In genomic region chr1:26234644-26235384, GRCh38 we compare ENCODE assay signal across 8 cellular contexts. TPM values are rescaled to one million over a fixed set of nuclear protein-coding genes. Genes with fewer than 3 reads are reported as not detected.
DNase-seq lines count a peak whose midpoint lies in the region; ATAC-seq and TF ChIP-seq lines count a peak whose summit lies in the region.

No MANE protein-coding gene starts in this region.

- WGBS in liver: 4% methylated on average over 30 of the region's 30 CpGs

- TF ChIP-seq RAD21 in liver (IDR thresholded peaks at IDR 0.05): no peak

- H3K27ac ChIP-seq in caudate nucleus (ENCODE audit: low read depth, low read length) (peak overlapping the region; percentile 89), liver (ENCODE audit: low read depth in 1 of 2, low read length in 2 of 2) (peak overlapping the region; percentile 60 to 86), temporal lobe (ENCODE audit: low read depth, low read length) (peak overlapping the region; percentile 80)

- peak overlapping the region; percentile 55 to 79 for H3K9ac ChIP-seq in liver (ENCODE audit: low read depth in 1 of 2, low read length in 2 of 2)

- no peaks in the 10 kb centered on the region for H3K36me3 ChIP-seq in liver (ENCODE audit: control insufficient read depth in 4 of 4, insufficient read depth in 3 of 4, low read depth in 1 of 4, low read length in 3 of 4)

- no peak for TF ChIP-seq CTCF in liver (IDR thresholded peaks at IDR 0.05; ENCODE audit: low read depth, low read length, missing input control)
- no peak for TF ChIP-seq CTCF in omental fat pad (IDR thresholded peaks at IDR 0.05)

- peaks cover 0 to 17% (median 10%) of the 10 kb centered on the region in 4 donors for H3K4me1 ChIP-seq in liver (ENCODE audit: control insufficient read depth in 4 of 4, insufficient read depth in 4 of 4, low read length in 3 of 4)

- peak; percentile 2 for ATAC-seq in GM21737 (IDR thresholded peaks at IDR 0.05; ENCODE audit: unreplicated experiment)
- no peak for ATAC-seq in omental fat pad (ENCODE audit: low FRiP score)

- peak overlapping the region; percentile 58 to 82 (median 74) for H3K4me3 ChIP-seq in liver (ENCODE audit: low read depth in 1 of 3, low read length in 3 of 3)

- DNase-seq in DMS53 treated with DMSO at 0.1 percent for 48 hours (lab: John Stamatoyannopoulos, UW; ENCODE audit: unreplicated experiment): peak; percentile 15
- peak; percentile 67 for DNase-seq in OCI-M1 (lab: John Stamatoyannopoulos, UW)
- peak in 7 of 61 donors; percentile 6 to 54 (median 47) for DNase-seq in caudate nucleus (lab: John Stamatoyannopoulos, UW)
- no peak for DNase-seq in omental fat pad (ENCODE audit: low spot score)
- DNase-seq in retina: no peak

- no peaks in the 10 kb centered on the region for H3K27me3 ChIP-seq in liver (ENCODE audit: control insufficient read depth in 4 of 4, insufficient read depth in 4 of 4, low read length in 3 of 4)

- H3K9me3 ChIP-seq in liver (ENCODE audit: control insufficient read depth in 4 of 4, low read length in 3 of 4): no peaks in the 10 kb centered on the region

TF ChIP-seq in liver, 16 proteins besides CTCF, POLR2A, EP300 and RAD21:
- TF ChIP-seq GABPA (IDR thresholded peaks at IDR 0.05 in 1 of 2, conservative IDR thresholded peaks at IDR 0.05 in 1 of 2) (no peak), SP1 (IDR thresholded peaks at IDR 0.05) (no peak), RXRA (IDR thresholded peaks at IDR 0.05) (no peak), ATF3 (IDR thresholded peaks at IDR 0.05) (no peak), REST (IDR thresholded peaks at IDR 0.05) (no peak), YY1 (IDR thresholded peaks at IDR 0.05) (no peak), FOXA1 (IDR thresholded peaks at IDR 0.05) (no peak), NR2F2 (IDR thresholded peaks at IDR 0.05) (no peak)

RNA-seq across cellular contexts. Expression of gene CEP85, which starts 0.8 kb away (rescaled TPM):
- total RNA-seq in liver (10 to 100 TPM in 1 of 2 donors, 1 to 10 TPM in 1; 7.3 to 14.6 TPM), temporal lobe (11.3 TPM), omental fat pad (1 to 10 TPM; 4.3 to 6.1 (median 5.3) TPM)
- 1 to 10 TPM; 2.6 to 3.4 TPM for polyA plus RNA-seq in liver

RNA-seq across cellular contexts. Expression of gene CATSPER4, which starts 44.4 kb away (rescaled TPM):
- total RNA-seq in liver (not detected), temporal lobe (not detected), omental fat pad (not detected)
- polyA plus RNA-seq in liver: not detected

RNA-seq across cellular contexts. Expression of gene SH3BGRL3, which starts 45.1 kb away (rescaled TPM):
- 10 to 100 TPM in 1 of 2 donors, 1 to 10 TPM in 1; 4.5 to 10.0 TPM for total RNA-seq in liver
- polyA plus RNA-seq in liver: 10 to 100 TPM; 36.0 to 93.2 TPM
- total RNA-seq in temporal lobe: 6.4 TPM
- 100 to 1,000 TPM in 1 of 4 donors, 10 to 100 TPM in 3; 42.4 to 124 (median 82.4) TPM for total RNA-seq in omental fat pad

RNA-seq across cellular contexts. Expression of gene CNKSR1, which starts 57.5 kb away (rescaled TPM):
- 1 to 10 TPM in 1 of 2 donors, under 1 TPM in 1; 0.56 to 1.2 TPM for total RNA-seq in liver
- polyA plus RNA-seq in liver: 1 to 10 TPM in 1 of 2 donors, under 1 TPM in 1; 0.48 to 2.2 TPM
- 3.2 TPM for total RNA-seq in temporal lobe
- total RNA-seq in omental fat pad: 1 to 10 TPM in 2 of 4 donors, under 1 TPM in 2; 0.75 to 6.0 (median 1.3) TPM

Comparison
In these comparisons a context has a peak if more than half of its experiments do, and no peak if none do; other contexts are left out.
1. DNase-seq: peak in DMS53 treated with DMSO at 0.1 percent for 48 hours (single experiment) and OCI-M1 (single experiment); none in omental fat pad (single experiment) and retina (single experiment).
2. Peak in every context shown above with its lines, with median percentiles within 50 percentile points of each other: H3K27ac ChIP-seq.